Comparison of ENCODE assay signal across 21 cellular contexts in genomic region chr15:44177139-44177538, GRCh38.
"Had no signal": no experiment of that assay in that cellular context is flagged by ENCODE, and none has a peak within 500 bp of the region (broad histone marks: within the 10 kb centered on the region; RNA-seq: fewer than 3 reads in every experiment).

No MANE protein-coding gene starts in this region.

- DNase-seq: IMR-90, Karpas-422, KG1, MM.1S, NCI-H1092 treated with DMSO at 0.1 percent for 48 hours, NCI-H1436, NCI-H187, NCI-H2029, NCI-H2081 treated with DMSO at 0.1 percent for 48 hours, NCI-H2171, NCI-H226, NCI-H446, NCI-H510A, NCI-H524 treated with DMSO at 0.1 percent for 48 hours, NCI-H69, NCI-H774, Right ventricle myocardium superior, SIG-M5 had no signal

- FAIRE-seq: HepG2 had no signal

- ATAC-seq: HepG2 had no signal

- H3K4me3 ChIP-seq: SJSA1, SK-N-MC had no signal

- H3K27ac ChIP-seq: SJSA1, SK-N-MC had no signal

- H3K36me3 ChIP-seq: SJSA1 had no signal

- H3K27me3 ChIP-seq: SJSA1 had no signal

- H3K9me3 ChIP-seq: SJSA1 had no signal

- H3K4me1 ChIP-seq: SJSA1 had no signal
